Comparison of ENCODE assay signal across 8 cellular contexts in the genomic region with DNA sequence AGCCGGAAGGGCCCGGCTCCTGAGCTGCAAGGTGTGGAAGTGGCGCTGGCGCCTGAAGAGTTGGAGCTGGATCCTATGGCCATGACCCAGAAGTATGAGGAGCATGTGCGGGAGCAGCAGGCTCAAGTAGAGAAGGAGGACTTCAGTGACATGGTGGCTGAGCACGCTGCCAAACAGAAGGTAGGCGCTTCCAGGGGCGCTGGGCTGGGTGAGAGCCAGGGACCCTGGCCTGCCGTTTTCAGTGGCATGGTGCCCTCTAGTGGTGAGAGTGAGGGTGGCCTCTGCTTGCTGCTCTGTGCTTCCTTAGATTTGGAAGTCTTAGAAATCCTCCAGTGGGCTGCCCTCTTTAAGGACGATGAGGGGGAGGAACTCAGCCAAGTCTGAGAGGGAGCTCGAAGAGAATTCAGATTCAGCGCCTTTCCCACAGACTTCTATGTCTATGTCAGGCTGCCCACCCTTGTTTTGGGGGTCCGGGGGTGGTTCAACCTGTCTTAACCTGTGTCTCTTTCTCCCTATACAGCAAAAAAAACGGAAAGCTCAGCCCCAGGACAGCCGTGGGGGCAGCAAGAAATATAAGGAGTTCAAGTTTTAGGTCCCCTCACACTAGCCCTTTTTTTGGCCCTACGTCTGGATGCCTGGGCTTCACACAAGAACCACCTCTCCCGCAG. TPM values are rescaled to one million over a fixed set of nuclear protein-coding genes. Genes with fewer than 3 reads are reported as not detected.
DNase-seq lines count a peak whose midpoint lies in the region; ATAC-seq and TF ChIP-seq lines count a peak whose summit lies in the region.

No MANE protein-coding gene starts in this region.

- H3K27ac ChIP-seq in ACC112 (ENCODE audit: low read depth, low read length) = peak overlapping the region; percentile 93
- H3K27ac ChIP-seq in duodenal mucosa (ENCODE audit: low read depth, low read length) = peak overlapping the region; percentile 62
- H3K27ac ChIP-seq in lung (ENCODE audit: low read depth in 1 of 2, low read length in 1 of 2) = peak overlapping the region; percentile 94 to 97

- TF ChIP-seq CTCF in GM13977 (IDR thresholded peaks at IDR 0.05; ENCODE audit: extremely low read depth, insufficient read depth, missing control alignments) (peak; percentile 82), lung (IDR thresholded peaks at IDR 0.05; ENCODE audit: control extremely low read depth, extremely low read depth) (peak; percentile 73)

- no peaks in the 10 kb centered on the region for H3K9me3 Mint-ChIP-seq in activated CD4-positive, alpha-beta memory T cell treated with anti-CD3 and anti-CD28 coated beads for 36 hours

- H3K27me3 ChIP-seq in ACC112 (ENCODE audit: insufficient read depth, low read length) = no peaks in the 10 kb centered on the region
- no peaks in the 10 kb centered on the region for H3K27me3 ChIP-seq in duodenal mucosa (ENCODE audit: control insufficient read depth in 1 of 2, insufficient read depth in 2 of 2, low read length in 2 of 2)
- H3K27me3 ChIP-seq in lung (ENCODE audit: control insufficient read depth, insufficient read depth) = no peaks in the 10 kb centered on the region

- POLR2A ChIA-PET in activated CD4-positive, alpha-beta memory T cell treated with anti-CD3 and anti-CD28 coated beads for 36 hours (lab: Charles Lee) = interaction anchor here (0.7 to 4.1 kb wide), 8 partner anchors 8 to 65 kb away, joined by 3 to 32 read pairs (median 3); a partner anchor contains a TSS

- intact Hi-C loops in activated CD4-positive, alpha-beta memory T cell treated with anti-CD3 and anti-CD28 coated beads for 36 hours (cut with micrococcal nuclease) = loop anchor here (1.0 to 5.0 kb wide), 3 partner anchors 34 to 66 kb away; no protein-coding TSS in a partner anchor

- H3K4me1 Mint-ChIP-seq in activated CD4-positive, alpha-beta memory T cell treated with anti-CD3 and anti-CD28 coated beads for 36 hours (ENCODE audit: low read depth) = peaks cover 62% of the 10 kb centered on the region

- H3K9ac ChIP-seq in duodenal mucosa (ENCODE audit: low read depth in 1 of 2, low read length in 2 of 2) = no peak overlapping the region

- peak overlapping the region; percentile 96 for H3K27ac Mint-ChIP-seq in activated CD4-positive, alpha-beta memory T cell treated with anti-CD3 and anti-CD28 coated beads for 36 hours

- no peaks in the 10 kb centered on the region for H3K27me3 Mint-ChIP-seq in activated CD4-positive, alpha-beta memory T cell treated with anti-CD3 and anti-CD28 coated beads for 36 hours

- H3K36me3 ChIP-seq in ACC112 (ENCODE audit: insufficient read depth, low read length) (peaks cover 26% of the 10 kb centered on the region), duodenal mucosa (ENCODE audit: control insufficient read depth in 1 of 2, insufficient read depth in 2 of 2, low read length in 2 of 2) (peaks cover 28 to 54% of the 10 kb centered on the region in 2 donors), lung (ENCODE audit: control insufficient read depth in 2 of 2, insufficient read depth in 2 of 2, low read length in 2 of 2) (peaks cover 9 to 24% of the 10 kb centered on the region in 2 donors)

- peaks cover 33% of the 10 kb centered on the region for H3K79me2 ChIP-seq in ACC112 (ENCODE audit: control insufficient read depth, insufficient read depth, low read length, unreplicated experiment)

- H3K36me3 Mint-ChIP-seq in activated CD4-positive, alpha-beta memory T cell treated with anti-CD3 and anti-CD28 coated beads for 36 hours = peaks cover 74% of the 10 kb centered on the region

- DNase-seq in GM13977 (ENCODE audit: low spot score) (peak; percentile 67), NCI-H526 treated with DMSO at 0.1 percent for 48 hours (lab: John Stamatoyannopoulos, UW) (peak; percentile 54), lung (ENCODE audit: low spot score) (peak; percentile 74)
- peak; percentile 83 for DNase-seq in activated CD4-positive, alpha-beta memory T cell treated with anti-CD3 and anti-CD28 coated beads for 36 hours
- DNase-seq in stimulated activated CD8-positive, alpha-beta memory T cell treated with anti-CD3 and anti-CD28 coated beads, Interleukin-12 subunit alpha, Interleukin-12 subunit beta, amount 100 ng/mL, for 1 hour (ENCODE audit: low read depth) = peak; percentile 64

- ATAC-seq in lung (ENCODE audit: insufficient read depth, low FRiP score) (no peak), HG03039 (IDR thresholded peaks at IDR 0.05; ENCODE audit: unreplicated experiment) (no peak)

- H3K4me1 ChIP-seq in ACC112 (ENCODE audit: control insufficient read depth, insufficient read depth, low read length, unreplicated experiment) (peaks cover 27% of the 10 kb centered on the region), duodenal mucosa (ENCODE audit: control insufficient read depth in 1 of 2, insufficient read depth in 2 of 2, low read length in 2 of 2) (peaks cover 9 to 16% of the 10 kb centered on the region in 2 donors), lung (ENCODE audit: control insufficient read depth in 2 of 2, insufficient read depth in 2 of 2, low read length in 2 of 2) (peaks cover 0 to 10% of the 10 kb centered on the region in 2 donors)

- peak overlapping the region; percentile 14 for H3K4me3 Mint-ChIP-seq in activated CD4-positive, alpha-beta memory T cell treated with anti-CD3 and anti-CD28 coated beads for 36 hours

- no peak overlapping the region for H3K4me3 ChIP-seq in ACC112 (ENCODE audit: low read depth, low read length)
- H3K4me3 ChIP-seq in duodenal mucosa (ENCODE audit: low read depth in 1 of 2, low read length in 2 of 2) = no peak overlapping the region
- H3K4me3 ChIP-seq in lung = no peak overlapping the region

- H3K9me3 ChIP-seq in duodenal mucosa (ENCODE audit: control insufficient read depth in 1 of 2, low read length in 2 of 2) = no peaks in the 10 kb centered on the region
- no peaks in the 10 kb centered on the region for H3K9me3 ChIP-seq in lung (ENCODE audit: control insufficient read depth in 2 of 2, insufficient read depth in 1 of 2, low read length in 1 of 2)

- no peak overlapping the region for H2AFZ ChIP-seq in ACC112 (ENCODE audit: low read length, unreplicated experiment)

- 52 to 58% methylated on average over 17 of the region's 17 CpGs for WGBS in lung, 2 donors

- in situ Hi-C loops in GM13977 (cut with MboI; ENCODE audit: low pct_unique_long_range_greater_than_20kb, low sequenced_read_pairs, unreplicated experiment) = no loop called here

- CTCF ChIA-PET in activated CD4-positive, alpha-beta memory T cell treated with anti-CD3 and anti-CD28 coated beads for 36 hours (lab: Charles Lee) = interaction anchor here (0.6 to 5.9 kb wide), 37 partner anchors 9 to 362 kb away, joined by 3 to 101 read pairs (median 4); a partner anchor contains a TSS

RNA-seq across cellular contexts. Expression of a gene that starts 1.8 kb away (rescaled TPM):
- 10 to 100 TPM; 82.0 to 84.1 TPM for total RNA-seq in activated CD4-positive, alpha-beta memory T cell treated with anti-CD3 and anti-CD28 coated beads for 36 hours
- 10 to 100 TPM; 42.8 to 48.8 TPM for total RNA-seq in lung
- polyA plus RNA-seq in lung = 10 to 100 TPM; 22.2 to 26.6 TPM

RNA-seq across cellular contexts. Expression of a gene that starts 16.1 kb away (rescaled TPM):
- total RNA-seq in activated CD4-positive, alpha-beta memory T cell treated with anti-CD3 and anti-CD28 coated beads for 36 hours = 100 to 1,000 TPM; 271 to 274 TPM
- total RNA-seq in lung = 100 to 1,000 TPM; 130 to 187 TPM
- polyA plus RNA-seq in lung = 100 to 1,000 TPM in 1 of 2 donors, 10 to 100 TPM in 1; 78.0 to 139 TPM

RNA-seq across cellular contexts. Expression of a gene that starts 19.3 kb away (rescaled TPM):
- not detected for total RNA-seq in activated CD4-positive, alpha-beta memory T cell treated with anti-CD3 and anti-CD28 coated beads for 36 hours
- not detected for total RNA-seq in lung
- polyA plus RNA-seq in lung = not detected

RNA-seq across cellular contexts. Expression of a gene that starts 42.0 kb away (rescaled TPM):
- not detected for total RNA-seq in activated CD4-positive, alpha-beta memory T cell treated with anti-CD3 and anti-CD28 coated beads for 36 hours
- total RNA-seq in lung = 1 to 10 TPM in 1 of 2 donors, not detected in 1; 2.9 TPM
- polyA plus RNA-seq in lung = 1 to 10 TPM; 3.1 to 3.3 TPM

RNA-seq across cellular contexts. Expression of a gene that starts 56.5 kb away (rescaled TPM):
- not detected for total RNA-seq in activated CD4-positive, alpha-beta memory T cell treated with anti-CD3 and anti-CD28 coated beads for 36 hours
- total RNA-seq in lung = 10 to 100 TPM in 1 of 2 donors, 1 to 10 TPM in 1; 7.1 to 17.7 TPM
- polyA plus RNA-seq in lung = 10 to 100 TPM; 31.7 to 38.8 TPM
